In the genomic region with DNA sequence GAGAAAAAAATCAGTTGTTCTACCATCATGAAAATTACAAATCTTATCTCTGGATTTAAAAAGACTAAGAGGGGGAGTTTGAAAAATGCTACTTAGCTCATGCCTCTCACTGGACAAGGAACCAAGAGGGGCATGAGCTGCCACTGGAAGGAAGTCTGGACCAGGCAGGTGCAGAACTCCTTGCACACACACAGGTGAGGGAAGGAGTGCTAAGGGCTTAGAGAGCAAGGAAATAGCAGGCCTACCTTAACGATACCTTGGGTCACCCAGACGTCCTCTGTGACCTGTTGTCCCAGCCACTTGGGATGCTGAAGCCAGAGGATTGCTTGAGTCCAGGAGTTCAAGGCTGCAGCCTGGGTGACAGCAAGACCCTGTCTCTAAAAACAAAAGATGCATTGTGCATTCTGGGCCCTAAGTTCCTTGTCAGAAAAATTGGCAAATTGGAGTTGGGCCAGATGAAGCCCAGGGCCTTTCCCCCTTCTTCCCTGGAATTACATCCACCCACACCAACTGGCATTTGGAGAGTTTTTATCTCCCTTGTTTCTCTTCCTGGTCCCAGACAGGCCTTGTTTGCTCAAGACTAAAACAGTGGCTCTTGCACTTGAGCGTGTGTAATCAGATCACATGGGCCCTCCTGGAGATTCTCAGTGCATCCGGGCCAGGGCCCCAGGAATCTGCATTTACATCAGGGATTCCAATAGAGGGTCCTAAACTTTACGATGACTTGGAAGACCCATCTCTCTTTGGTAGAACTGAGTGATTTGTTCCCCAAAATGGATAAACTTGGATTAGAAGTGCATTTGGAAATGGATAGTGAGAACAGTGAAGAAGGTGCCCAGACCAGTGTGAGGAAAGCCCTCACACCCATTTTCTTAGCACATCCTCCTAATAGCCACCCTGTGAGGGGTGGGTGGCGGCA, we compare ENCODE assay signal across 8 cellular contexts.
DNase-seq lines count a peak whose midpoint lies in the region; TF ChIP-seq lines count a peak whose summit lies in the region.

No MANE protein-coding gene starts in this region.

- H3K4me1 Mint-ChIP-seq in activated naive CD4-positive, alpha-beta T cell treated with anti-CD3 and anti-CD28 coated beads, Interleukin-2, amount 50 U/mL, for 24 hours, result peaks cover 53% of the 10 kb centered on the region

- TF ChIP-seq POLR2A in erythroblast (IDR thresholded peaks at IDR 0.05; ENCODE audit: low read length), result peak; percentile 95

- H3K36me3 Mint-ChIP-seq in activated naive CD4-positive, alpha-beta T cell treated with anti-CD3 and anti-CD28 coated beads, Interleukin-2, amount 50 U/mL, for 24 hours, result peaks cover 18% of the 10 kb centered on the region

- no peak for DNase-seq in activated naive CD4-positive, alpha-beta T cell treated with Interleukin-2 at 50 U/mL for 16 hours
- DNase-seq in SW480 (ENCODE audit: low spot score), result peak; percentile 54
- peak; percentile 64 to 67 for DNase-seq in erythroblast (lab: John Stamatoyannopoulos, UW)
- peak; percentile 69 for DNase-seq in pons (ENCODE audit: low spot score)
- no peak for DNase-seq in central memory CD4-positive, alpha-beta T cell
- DNase-seq in NCI-H146 (lab: John Stamatoyannopoulos, UW), result no peak
- DNase-seq in inferior parietal cortex (ENCODE audit: extremely low spot score), result no peak

- no peaks in the 10 kb centered on the region for H3K9me3 Mint-ChIP-seq in activated naive CD4-positive, alpha-beta T cell treated with anti-CD3 and anti-CD28 coated beads, Interleukin-2, amount 50 U/mL, for 24 hours

- H3K4me3 Mint-ChIP-seq in activated naive CD4-positive, alpha-beta T cell treated with anti-CD3 and anti-CD28 coated beads, Interleukin-2, amount 50 U/mL, for 24 hours, result peak overlapping the region; percentile 99

- peak overlapping the region; percentile 96 for H3K27ac Mint-ChIP-seq in activated naive CD4-positive, alpha-beta T cell treated with anti-CD3 and anti-CD28 coated beads, Interleukin-2, amount 50 U/mL, for 24 hours

- no peaks in the 10 kb centered on the region for H3K27me3 Mint-ChIP-seq in activated naive CD4-positive, alpha-beta T cell treated with anti-CD3 and anti-CD28 coated beads, Interleukin-2, amount 50 U/mL, for 24 hours

Comparison
In these comparisons a context has a peak if more than half of its experiments do, and no peak if none do; other contexts are left out.
1. DNase-seq: peak in SW480 (single experiment), erythroblast (2 of 2) and pons (single experiment); none in activated naive CD4-positive, alpha-beta T cell treated with Interleukin-2 at 50 U/mL for 16 hours (single experiment), central memory CD4-positive, alpha-beta T cell (single experiment), NCI-H146 (single experiment) and inferior parietal cortex (single experiment).